Comparison of ENCODE assay signal across 9 cellular contexts in genomic region chr12:89179983-89180382, GRCh38.
DNase-seq lines count a peak whose midpoint lies in the region; ATAC-seq and TF ChIP-seq lines count a peak whose summit lies in the region.
"Had no signal": no experiment of that assay in that cellular context is flagged by ENCODE, and none has a peak within 500 bp of the region (broad histone marks: within the 10 kb centered on the region; RNA-seq: fewer than 3 reads in every experiment).

No MANE protein-coding gene starts in this region.

- H3K27me3 ChIP-seq in WERI-Rb-1 (ENCODE audit: insufficient read depth, low read depth, severe bottlenecking): no peaks in the 10 kb centered on the region
- H3K27me3 ChIP-seq: breast epithelium had no signal

- TF ChIP-seq CTCF in NB4 (IDR thresholded peaks at IDR 0.05; ENCODE audit: low read depth, low read length): no peak
- no peak for TF ChIP-seq CTCF in WERI-Rb-1 (IDR thresholded peaks at IDR 0.05; ENCODE audit: low read depth, low read length)

- DNase-seq in DMS79 treated with DMSO at 0.1 percent for 48 hours (lab: John Stamatoyannopoulos, UW) (peak; percentile 47), NB4 (ENCODE audit: low read depth) (peak; percentile 85), brain pericyte (ENCODE audit: low read depth, low spot score) (peak; percentile 71), myocyte (ENCODE audit: low read depth) (peak; percentile 43), GM19238 (ENCODE audit: insufficient read length, low spot score) (no peak), WERI-Rb-1 (no peak), ecto neural progenitor cell (ENCODE audit: low spot score) (no peak)

- no peak for ATAC-seq in HG02970 (IDR thresholded peaks at IDR 0.05; ENCODE audit: low FRiP score, unreplicated experiment)

- H3K4me3 ChIP-seq in NB4 (ENCODE audit: low read depth, low read length): no peak overlapping the region
- no peak overlapping the region for H3K4me3 ChIP-seq in WERI-Rb-1 (ENCODE audit: low read depth, low read length)
- H3K4me3 ChIP-seq: breast epithelium had no signal

- no peaks in the 10 kb centered on the region for H3K36me3 ChIP-seq in WERI-Rb-1
- H3K36me3 ChIP-seq: breast epithelium had no signal

- no peak for TF ChIP-seq POLR2A in NB4 (IDR thresholded peaks at IDR 0.05; ENCODE audit: extremely low read depth, insufficient read length)

- no peak overlapping the region for H3K27ac ChIP-seq in WERI-Rb-1
- H3K27ac ChIP-seq: breast epithelium had no signal

- H3K9me3 ChIP-seq in WERI-Rb-1 (ENCODE audit: severe bottlenecking): no peaks in the 10 kb centered on the region
- H3K9me3 ChIP-seq: breast epithelium had no signal

Comparison
In these comparisons a context has a peak if more than half of its experiments do, and no peak if none do; other contexts are left out.
1. DNase-seq: peak in DMS79 treated with DMSO at 0.1 percent for 48 hours (single experiment), NB4 (single experiment), brain pericyte (single experiment) and myocyte (single experiment); none in GM19238 (single experiment), WERI-Rb-1 (single experiment) and ecto neural progenitor cell (single experiment).